ENCODE assay signal across 8 cellular contexts in genomic region chr5:122051569-122051968, GRCh38.
"Had no signal": no experiment of that assay in that cellular context is flagged by ENCODE, and none has a peak within 500 bp of the region (broad histone marks: within the 10 kb centered on the region; RNA-seq: fewer than 3 reads in every experiment).

No MANE protein-coding gene starts in this region.

- H3K4me3 ChIP-seq: GM12878 had no signal

- DNase-seq: GDM1, GF-D8 had no signal

- FAIRE-seq: G401.6, GM12878, GM12891, GM12892, GM18507, GM19239 had no signal
